In genomic region chr12:105922670-105923102, GRCh38 we compare ENCODE assay signal across 10 cellular contexts.
DNase-seq lines count a peak whose midpoint lies in the region; ATAC-seq and TF ChIP-seq lines count a peak whose summit lies in the region.
"Had no signal": no experiment of that assay in that cellular context is flagged by ENCODE, and none has a peak within 500 bp of the region (broad histone marks: within the 10 kb centered on the region; RNA-seq: fewer than 3 reads in every experiment).

No MANE protein-coding gene starts in this region.

- peak overlapping the region; percentile 22 for H3K27ac ChIP-seq in SJCRH30
- peak overlapping the region; percentile 18 for H3K27ac ChIP-seq in suprapubic skin
- H3K27ac ChIP-seq: parathyroid adenoma had no signal

- ATAC-seq in GM18861 (IDR thresholded peaks at IDR 0.05; ENCODE audit: unreplicated experiment), result no peak

- no peak for TF ChIP-seq EP300 in suprapubic skin (IDR thresholded peaks at IDR 0.05)

- H3K27me3 ChIP-seq in SJCRH30, result no peaks in the 10 kb centered on the region
- H3K27me3 ChIP-seq in suprapubic skin, result no peaks in the 10 kb centered on the region

- H3K4me3 ChIP-seq in SJCRH30, result no peak overlapping the region
- no peak overlapping the region for H3K4me3 ChIP-seq in foreskin fibroblast (ENCODE audit: low read depth in 1 of 2, low read length in 2 of 2)
- no peak overlapping the region for H3K4me3 ChIP-seq in suprapubic skin

- no peak for TF ChIP-seq POLR2A in suprapubic skin (IDR thresholded peaks at IDR 0.05)

- peaks cover 5% of the 10 kb centered on the region; the same call in 1 of the 2 replicates for H3K9me3 ChIP-seq in SJCRH30 (replicated peaks)
- no peaks in the 10 kb centered on the region for H3K9me3 ChIP-seq in suprapubic skin

- 79% methylated on average over 5 of the region's 5 CpGs for WGBS in suprapubic skin

- H3K4me1 ChIP-seq in SJCRH30 (peaks cover 13% of the 10 kb centered on the region), suprapubic skin (peaks cover 38% of the 10 kb centered on the region)
- H3K4me1 ChIP-seq: parathyroid adenoma had no signal

- DNase-seq in NCI-H2107 (lab: John Stamatoyannopoulos, UW) (peak; percentile 27), NCI-H2107 treated with DMSO at 0.1 percent for 48 hours (lab: John Stamatoyannopoulos, UW; ENCODE audit: unreplicated experiment) (no peak), SJCRH30 (peak; percentile 15 to 49), foreskin fibroblast (peak; percentile 26 to 58), suprapubic skin (ENCODE audit: low spot score in 2 of 2) (no peak), iPS-NIHi11 (ENCODE audit: low spot score) (no peak), NOMO-1 treated with DMSO at 0.1 percent for 48 hours (lab: John Stamatoyannopoulos, UW; ENCODE audit: unreplicated experiment) (no peak)
- DNase-seq: NCI-H1694 treated with DMSO at 0.1 percent for 48 hours had no signal

- no peaks in the 10 kb centered on the region for H3K36me3 ChIP-seq in SJCRH30
- H3K36me3 ChIP-seq in suprapubic skin, result no peaks in the 10 kb centered on the region

- TF ChIP-seq CTCF in foreskin fibroblast (IDR thresholded peaks at IDR 0.05; ENCODE audit: low read depth, low read length) (no peak), suprapubic skin (IDR thresholded peaks at IDR 0.05) (no peak)

Comparison
In these comparisons a context has a peak if more than half of its experiments do, and no peak if none do; other contexts are left out.
1. DNase-seq: peak in NCI-H2107 (single experiment), SJCRH30 (2 of 2) and foreskin fibroblast (2 of 2); none in NCI-H2107 treated with DMSO at 0.1 percent for 48 hours (single experiment), suprapubic skin (0 of 2), iPS-NIHi11 (single experiment) and NOMO-1 treated with DMSO at 0.1 percent for 48 hours (single experiment).